1 cellular context compared by ENCODE assay signal in genomic region chr4:26238426-26238781, GRCh38.
TF ChIP-seq lines count a peak whose summit lies in the region.

No MANE protein-coding gene starts in this region.

TF ChIP-seq in SK-N-SH, 30 proteins besides CTCF, POLR2A, EP300 and RAD21 (continued from another document):
- TF ChIP-seq REST (IDR thresholded peaks at IDR 0.05; ENCODE audit: low read depth, low read length) = no peak
- TF ChIP-seq NRF1 (IDR thresholded peaks at IDR 0.05; ENCODE audit: low read depth, low read length) = no peak
- TF ChIP-seq, protein P1, sequence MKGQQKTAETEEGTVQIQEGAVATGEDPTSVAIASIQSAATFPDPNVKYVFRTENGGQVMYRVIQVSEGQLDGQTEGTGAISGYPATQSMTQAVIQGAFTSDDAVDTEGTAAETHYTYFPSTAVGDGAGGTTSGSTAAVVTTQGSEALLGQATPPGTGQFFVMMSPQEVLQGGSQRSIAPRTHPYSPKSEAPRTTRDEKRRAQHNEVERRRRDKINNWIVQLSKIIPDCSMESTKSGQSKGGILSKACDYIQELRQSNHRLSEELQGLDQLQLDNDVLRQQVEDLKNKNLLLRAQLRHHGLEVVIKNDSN (IDR thresholded peaks at IDR 0.05; ENCODE audit: borderline replicate concordance, low read depth) = no peak
- TF ChIP-seq TAF1 (IDR thresholded peaks at IDR 0.05; ENCODE audit: borderline replicate concordance, low read depth, low read length) = no peak
- no peak for TF ChIP-seq ELF1 (IDR thresholded peaks at IDR 0.05)
- TF ChIP-seq CHD2 (IDR thresholded peaks at IDR 0.05; ENCODE audit: low read length, partially characterized antibody) = no peak
- TF ChIP-seq RFX5 (IDR thresholded peaks at IDR 0.05; ENCODE audit: low read length) = no peak
- TF ChIP-seq SMC3 (IDR thresholded peaks at IDR 0.05; ENCODE audit: low read depth, low read length) = no peak
- TF ChIP-seq MEF2A (IDR thresholded peaks at IDR 0.05; ENCODE audit: borderline replicate concordance, low read depth) = no peak
- no peak for TF ChIP-seq FOXM1 (IDR thresholded peaks at IDR 0.05; ENCODE audit: low read depth)
